8 cellular contexts compared by ENCODE assay signal in the genomic region with DNA sequence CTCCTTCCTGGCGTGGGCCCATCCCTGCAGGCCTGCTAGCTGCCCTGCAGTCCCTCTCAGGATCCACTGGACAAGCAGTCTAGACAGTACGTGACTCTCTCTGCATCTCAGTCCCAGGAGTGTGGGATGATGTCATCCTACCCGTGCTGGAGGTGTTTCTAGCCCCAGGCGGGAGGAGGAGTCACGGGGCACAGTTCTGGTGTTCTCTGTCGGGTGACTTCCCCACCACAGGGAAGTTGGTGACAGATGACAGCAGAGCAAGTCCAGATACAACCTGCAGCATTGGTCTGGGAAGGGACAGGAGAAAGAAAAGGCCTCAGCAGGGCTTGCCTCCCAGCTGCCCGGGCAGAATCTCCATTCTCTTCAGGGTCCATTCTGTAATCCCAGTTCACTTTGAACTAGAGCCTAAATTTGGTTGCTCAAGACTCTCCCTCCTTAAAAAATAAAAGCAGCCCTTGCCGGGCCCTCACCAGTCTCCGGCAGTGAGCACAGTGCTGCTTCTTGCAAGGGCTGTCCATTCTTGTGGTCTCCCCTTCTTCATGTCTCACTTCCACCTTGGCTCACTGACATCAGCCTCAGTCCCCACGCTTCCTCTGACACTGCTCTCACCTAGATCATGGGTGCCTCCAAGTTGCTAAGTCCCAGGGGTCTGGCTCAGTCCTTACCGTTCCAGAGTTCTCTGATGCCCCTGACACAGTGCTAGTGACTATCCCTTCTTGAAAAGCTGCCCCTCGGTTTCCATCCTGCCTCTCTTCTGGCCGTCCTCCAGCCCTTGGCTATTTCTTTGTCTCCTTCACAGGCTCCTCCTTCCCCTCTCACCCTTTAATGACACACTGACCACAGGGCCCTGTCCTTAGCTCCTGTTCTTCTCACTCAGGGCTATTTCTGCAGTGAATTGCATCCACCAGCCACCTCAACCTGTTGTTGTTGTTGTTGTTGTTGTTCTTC. TPM values are rescaled to one million over a fixed set of nuclear protein-coding genes. Genes with fewer than 3 reads are reported as not detected.
DNase-seq lines count a peak whose midpoint lies in the region; ATAC-seq and TF ChIP-seq lines count a peak whose summit lies in the region.

No MANE protein-coding gene starts in this region.

- peaks cover 11 to 17% of the 10 kb centered on the region in 2 donors for H3K4me1 Mint-ChIP-seq in stimulated activated naive B cell treated with anti-CD40 and anti-IgM and Interleukin-4, amounts not matched to agents 10 μg/mL and 1 μg/mL and 100 μg/mL, for 72 hours

- H3K4me3 Mint-ChIP-seq in stimulated activated naive B cell treated with anti-CD40 and anti-IgM and Interleukin-4, amounts not matched to agents 10 μg/mL and 1 μg/mL and 100 μg/mL, for 72 hours, result no peak overlapping the region

- intact Hi-C loops in right lobe of liver (cut with DNase I), result no loop called here

- no peak for TF ChIP-seq POLR2A in right lobe of liver (IDR thresholded peaks at IDR 0.05)

- no peak overlapping the region for H3K27ac Mint-ChIP-seq in stimulated activated naive B cell treated with anti-CD40 and anti-IgM and Interleukin-4, amounts not matched to agents 10 μg/mL and 1 μg/mL and 100 μg/mL, for 72 hours

- H3F3A ChIP-seq in DOHH2 (ENCODE audit: control insufficient read depth, insufficient read depth), result no peaks in the 10 kb centered on the region

- H3K27ac ChIP-seq in DOHH2 (ENCODE audit: low read depth, low read length) (no peak overlapping the region), brain microvascular endothelial cell (peak overlapping the region; percentile 54), right lobe of liver (peak overlapping the region in 2 of 3 donors; percentile 24 to 86)

- H3K9me3 ChIP-seq in DOHH2 (ENCODE audit: control insufficient read depth, insufficient read depth, low read length) (no peaks in the 10 kb centered on the region), right lobe of liver (no peaks in the 10 kb centered on the region)

- H3K27me3 ChIP-seq in DOHH2 (ENCODE audit: control insufficient read depth, low read length), result peaks cover 11% of the 10 kb centered on the region
- no peaks in the 10 kb centered on the region for H3K27me3 ChIP-seq in brain microvascular endothelial cell (replicated peaks)
- no peaks in the 10 kb centered on the region for H3K27me3 ChIP-seq in right lobe of liver

- peaks cover 2 to 3% of the 10 kb centered on the region in 2 donors for H3K36me3 Mint-ChIP-seq in stimulated activated naive B cell treated with anti-CD40 and anti-IgM and Interleukin-4, amounts not matched to agents 10 μg/mL and 1 μg/mL and 100 μg/mL, for 72 hours

- peaks cover 17% of the 10 kb centered on the region in 2 donors for H3K27me3 Mint-ChIP-seq in stimulated activated naive B cell treated with anti-CD40 and anti-IgM and Interleukin-4, amounts not matched to agents 10 μg/mL and 1 μg/mL and 100 μg/mL, for 72 hours

- peak overlapping the region; percentile 20; the same call in 1 of the 2 replicates for H3K4me3 ChIP-seq in DOHH2 (ENCODE audit: low read length)
- H3K4me3 ChIP-seq in brain microvascular endothelial cell (ENCODE audit: low read depth, low read length), result no peak overlapping the region
- no peak overlapping the region for H3K4me3 ChIP-seq in right lobe of liver

- H3K4me1 ChIP-seq in DOHH2 (ENCODE audit: control insufficient read depth, low read length) (peaks cover 11% of the 10 kb centered on the region), right lobe of liver (peaks cover 0 to 26% (median 15%) of the 10 kb centered on the region in 4 donors)

- H3K4me2 ChIP-seq in DOHH2 (ENCODE audit: low read length), result peak overlapping the region; percentile 25

- in situ Hi-C loops in brain microvascular endothelial cell (cut with HindIII; ENCODE audit: low pct_ligation_motif_present, low sequenced_read_pairs), result no loop called here

- ATAC-seq in GM21390 (IDR thresholded peaks at IDR 0.05; ENCODE audit: unreplicated experiment) (peak; percentile 98), HG03575 (IDR thresholded peaks at IDR 0.05; ENCODE audit: extremely low read depth, insufficient number of reproducible peaks, low FRiP score, unreplicated experiment) (peak; percentile 93), right lobe of liver (peak in 2 of 4 donors; percentile 4 to 46)
- ATAC-seq in stimulated activated naive B cell treated with anti-CD40 and anti-IgM and Interleukin-4, amounts not matched to agents 10 μg/mL and 1 μg/mL and 100 μg/mL, for 72 hours (replicated peaks), result peak; percentile 90 to 96

- WGBS in right lobe of liver (ENCODE audit: insufficient coverage, low coverage, low lambda C conversion rate, missing lambda C conversion rate), result 72% methylated on average over 8 of the region's 13 CpGs

- DNase-seq in SIG-M5 (lab: John Stamatoyannopoulos, UW), result peak; percentile 41
- DNase-seq in brain microvascular endothelial cell, result peak; percentile 94
- DNase-seq in right lobe of liver, result peak in 1 of 3 donors; percentile 71
- peak; percentile 37 for DNase-seq in stimulated activated naive B cell treated with anti-CD40 and anti-IgM and Interleukin-4, amounts not matched to agents 10 μg/mL and 1 μg/mL and 100 μg/mL, for 72 hours
- DNase-seq in NCI-H446 treated with DMSO at 0.1 percent for 48 hours (lab: John Stamatoyannopoulos, UW), result no peak

- no peaks in the 10 kb centered on the region for H4K20me1 ChIP-seq in DOHH2 (ENCODE audit: control insufficient read depth, insufficient read depth, low read depth, low read length)

- H3K36me3 ChIP-seq in DOHH2 (ENCODE audit: control insufficient read depth, low read length) (no peaks in the 10 kb centered on the region), brain microvascular endothelial cell (replicated peaks) (no peaks in the 10 kb centered on the region), right lobe of liver (peaks cover 0 to 6% (median 0%) of the 10 kb centered on the region in 4 donors)

- H3K9me3 Mint-ChIP-seq in stimulated activated naive B cell treated with anti-CD40 and anti-IgM and Interleukin-4, amounts not matched to agents 10 μg/mL and 1 μg/mL and 100 μg/mL, for 72 hours, result peaks cover 0 to 3% of the 10 kb centered on the region in 2 donors

- H3K79me2 ChIP-seq in DOHH2 (ENCODE audit: control insufficient read depth, low read length), result no peaks in the 10 kb centered on the region

- no peaks in the 10 kb centered on the region for H3K9me2 ChIP-seq in DOHH2 (replicated peaks; ENCODE audit: control insufficient read depth, low read length)

- TF ChIP-seq CTCF in DOHH2 (IDR thresholded peaks at IDR 0.05; ENCODE audit: low read depth, low read length, poor library complexity, severe bottlenecking) (no peak), brain microvascular endothelial cell (IDR thresholded peaks at IDR 0.05; ENCODE audit: low read depth, low read length, missing control alignments) (no peak), right lobe of liver (IDR thresholded peaks at IDR 0.05) (no peak)

RNA-seq across cellular contexts. Expression of gene SLC28A1, which starts 30.8 kb away (rescaled TPM):
- 10 to 100 TPM; 33.2 to 75.4 (median 49.9) TPM for total RNA-seq in right lobe of liver
